In genomic region chr21:41348434-41348833, GRCh38 we compare ENCODE assay signal across 1 cellular context.
TF ChIP-seq lines count a peak whose summit lies in the region.

No MANE protein-coding gene starts in this region.

TF ChIP-seq in GM23338, 12 proteins besides CTCF, POLR2A, EP300 and RAD21 (continued from another document):
- TF ChIP-seq ZNF331 (CRISPR knock-in tag; IDR thresholded peaks at IDR 0.05; ENCODE audit: low read depth) (no peak), EZH2phosphoT487 (IDR thresholded peaks at IDR 0.05; ENCODE audit: unreplicated experiment) (no peak)
- TF ChIP-seq, protein P1, sequence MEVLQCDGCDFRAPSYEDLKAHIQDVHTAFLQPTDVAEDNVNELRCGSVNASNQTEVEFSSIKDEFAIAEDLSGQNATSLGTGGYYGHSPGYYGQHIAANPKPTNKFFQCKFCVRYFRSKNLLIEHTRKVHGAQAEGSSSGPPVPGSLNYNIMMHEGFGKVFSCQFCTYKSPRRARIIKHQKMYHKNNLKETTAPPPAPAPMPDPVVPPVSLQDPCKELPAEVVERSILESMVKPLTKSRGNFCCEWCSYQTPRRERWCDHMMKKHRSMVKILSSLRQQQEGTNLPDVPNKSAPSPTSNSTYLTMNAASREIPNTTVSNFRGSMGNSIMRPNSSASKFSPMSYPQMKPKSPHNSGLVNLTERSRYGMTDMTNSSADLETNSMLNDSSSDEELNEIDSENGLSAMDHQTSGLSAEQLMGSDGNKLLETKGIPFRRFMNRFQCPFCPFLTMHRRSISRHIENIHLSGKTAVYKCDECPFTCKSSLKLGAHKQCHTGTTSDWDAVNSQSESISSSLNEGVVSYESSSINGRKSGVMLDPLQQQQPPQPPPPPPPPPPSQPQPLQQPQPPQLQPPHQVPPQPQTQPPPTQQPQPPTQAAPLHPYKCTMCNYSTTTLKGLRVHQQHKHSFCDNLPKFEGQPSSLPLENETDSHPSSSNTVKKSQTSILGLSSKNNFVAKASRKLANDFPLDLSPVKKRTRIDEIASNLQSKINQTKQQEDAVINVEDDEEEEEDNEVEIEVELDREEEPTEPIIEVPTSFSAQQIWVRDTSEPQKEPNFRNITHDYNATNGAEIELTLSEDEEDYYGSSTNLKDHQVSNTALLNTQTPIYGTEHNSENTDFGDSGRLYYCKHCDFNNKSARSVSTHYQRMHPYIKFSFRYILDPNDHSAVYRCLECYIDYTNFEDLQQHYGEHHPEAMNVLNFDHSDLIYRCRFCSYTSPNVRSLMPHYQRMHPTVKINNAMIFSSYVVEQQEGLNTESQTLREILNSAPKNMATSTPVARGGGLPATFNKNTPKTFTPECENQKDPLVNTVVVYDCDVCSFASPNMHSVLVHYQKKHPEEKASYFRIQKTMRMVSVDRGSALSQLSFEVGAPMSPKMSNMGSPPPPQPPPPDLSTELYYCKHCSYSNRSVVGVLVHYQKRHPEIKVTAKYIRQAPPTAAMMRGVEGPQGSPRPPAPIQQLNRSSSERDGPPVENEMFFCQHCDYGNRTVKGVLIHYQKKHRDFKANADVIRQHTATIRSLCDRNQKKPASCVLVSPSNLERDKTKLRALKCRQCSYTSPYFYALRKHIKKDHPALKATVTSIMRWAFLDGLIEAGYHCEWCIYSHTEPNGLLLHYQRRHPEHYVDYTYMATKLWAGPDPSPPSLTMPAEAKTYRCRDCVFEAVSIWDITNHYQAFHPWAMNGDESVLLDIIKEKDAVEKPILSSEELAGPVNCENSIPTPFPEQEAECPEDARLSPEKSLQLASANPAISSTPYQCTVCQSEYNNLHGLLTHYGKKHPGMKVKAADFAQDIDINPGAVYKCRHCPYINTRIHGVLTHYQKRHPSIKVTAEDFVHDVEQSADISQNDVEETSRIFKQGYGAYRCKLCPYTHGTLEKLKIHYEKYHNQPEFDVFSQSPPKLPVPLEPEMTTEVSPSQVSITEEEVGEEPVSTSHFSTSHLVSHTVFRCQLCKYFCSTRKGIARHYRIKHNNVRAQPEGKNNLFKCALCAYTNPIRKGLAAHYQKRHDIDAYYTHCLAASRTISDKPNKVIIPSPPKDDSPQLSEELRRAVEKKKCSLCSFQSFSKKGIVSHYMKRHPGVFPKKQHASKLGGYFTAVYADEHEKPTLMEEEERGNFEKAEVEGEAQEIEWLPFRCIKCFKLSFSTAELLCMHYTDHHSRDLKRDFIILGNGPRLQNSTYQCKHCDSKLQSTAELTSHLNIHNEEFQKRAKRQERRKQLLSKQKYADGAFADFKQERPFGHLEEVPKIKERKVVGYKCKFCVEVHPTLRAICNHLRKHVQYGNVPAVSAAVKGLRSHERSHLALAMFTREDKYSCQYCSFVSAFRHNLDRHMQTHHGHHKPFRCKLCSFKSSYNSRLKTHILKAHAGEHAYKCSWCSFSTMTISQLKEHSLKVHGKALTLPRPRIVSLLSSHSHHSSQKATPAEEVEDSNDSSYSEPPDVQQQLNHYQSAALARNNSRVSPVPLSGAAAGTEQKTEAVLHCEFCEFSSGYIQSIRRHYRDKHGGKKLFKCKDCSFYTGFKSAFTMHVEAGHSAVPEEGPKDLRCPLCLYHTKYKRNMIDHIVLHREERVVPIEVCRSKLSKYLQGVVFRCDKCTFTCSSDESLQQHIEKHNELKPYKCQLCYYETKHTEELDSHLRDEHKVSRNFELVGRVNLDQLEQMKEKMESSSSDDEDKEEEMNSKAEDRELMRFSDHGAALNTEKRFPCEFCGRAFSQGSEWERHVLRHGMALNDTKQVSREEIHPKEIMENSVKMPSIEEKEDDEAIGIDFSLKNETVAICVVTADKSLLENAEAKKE (CRISPR knock-in tag; IDR thresholded peaks at IDR 0.05), result no peak
